ENCODE assay signal across 11 cellular contexts in the genomic region with DNA sequence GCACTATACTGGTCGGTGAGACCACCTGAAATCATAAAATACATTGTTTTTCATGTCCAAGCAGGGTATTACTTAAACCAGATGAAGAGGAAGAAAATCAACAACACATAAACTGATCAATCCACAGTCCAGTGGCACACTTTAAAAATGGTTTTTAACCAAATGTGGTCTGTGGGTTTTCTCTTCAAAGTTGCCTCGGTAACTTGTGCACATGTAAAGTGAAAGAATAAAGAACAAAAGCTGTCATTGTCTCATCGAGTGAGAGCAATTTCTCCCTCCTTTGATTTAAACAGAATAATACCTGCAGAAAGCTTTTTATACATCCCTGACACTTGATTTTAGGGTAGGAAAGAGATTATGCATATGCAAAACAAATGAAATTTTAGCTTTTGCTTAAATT. TPM values are rescaled to one million over a fixed set of nuclear protein-coding genes. Genes with fewer than 3 reads are reported as not detected.
DNase-seq lines count a peak whose midpoint lies in the region; ATAC-seq and TF ChIP-seq lines count a peak whose summit lies in the region.
"Had no signal": no experiment of that assay in that cellular context is flagged by ENCODE, and none has a peak within 500 bp of the region (broad histone marks: within the 10 kb centered on the region; RNA-seq: fewer than 3 reads in every experiment).

No MANE protein-coding gene starts in this region.

- no peak overlapping the region for H3K27ac ChIP-seq in rectal smooth muscle tissue (ENCODE audit: low read depth, low read length)
- H3K27ac ChIP-seq: testis had no signal

- H3K27ac Mint-ChIP-seq in Calu3 (ENCODE audit: unreplicated experiment): no peak overlapping the region
- peak overlapping the region; percentile 46 to 97 (median 86) for H3K27ac Mint-ChIP-seq in brain

- H3K9ac ChIP-seq in rectal smooth muscle tissue (ENCODE audit: low read length): no peak overlapping the region

- DNase-seq in Calu3 (no peak), kidney epithelial cell (ENCODE audit: low read depth) (no peak)
- no peak for DNase-seq in stimulated activated naive CD8-positive, alpha-beta T cell treated with anti-CD3 and anti-CD28 coated beads, Interleukin-15, Interleukin-2, amounts not matched to agents 100 U/mL and 50 U/mL, for 24 hours
- DNase-seq in activated CD4-positive, CD25-positive, alpha-beta regulatory T cell treated with anti-CD3 and anti-CD28 coated beads, Interleukin-2, amount 50 U/mL, for 72 hours: no peak
- DNase-seq: activated T-cell treated with anti-CD3 and anti-CD28 coated beads, Interleukin-2, amount 50 U/mL, for 48 hours; NCI-H510A had no signal

- H3K27me3 ChIP-seq in kidney epithelial cell (ENCODE audit: control insufficient read depth, insufficient read depth, low read length): no peaks in the 10 kb centered on the region
- H3K27me3 ChIP-seq in rectal smooth muscle tissue (ENCODE audit: control insufficient read depth, insufficient read depth, low read length): no peaks in the 10 kb centered on the region
- H3K27me3 ChIP-seq: testis had no signal

- H3K4me3 Mint-ChIP-seq in Calu3 (ENCODE audit: low read depth, unreplicated experiment) (peak overlapping the region; percentile 72), brain (peak overlapping the region; percentile 87 to 96 (median 91))

- no peak for TF ChIP-seq CTCF in Calu3 (IDR thresholded peaks at IDR 0.05; ENCODE audit: unreplicated experiment)
- TF ChIP-seq CTCF in brain (conservative IDR thresholded peaks at IDR 0.05): no peak
- no peak for TF ChIP-seq CTCF in kidney epithelial cell (IDR thresholded peaks at IDR 0.05; ENCODE audit: insufficient read depth, low read length, poor library complexity, severe bottlenecking)

- H3K27me3 Mint-ChIP-seq in Calu3 (ENCODE audit: unreplicated experiment) (no peaks in the 10 kb centered on the region), brain (peaks cover 3% of the 10 kb centered on the region)

- H3K4me1 ChIP-seq in rectal smooth muscle tissue (ENCODE audit: control insufficient read depth, insufficient read depth, low read length): peaks cover 2% of the 10 kb centered on the region
- H3K4me1 ChIP-seq: testis had no signal

- H3K9me3 Mint-ChIP-seq in Calu3 (ENCODE audit: low read depth, unreplicated experiment) (no peaks in the 10 kb centered on the region), brain (peaks cover 0 to 7% (median 0%) of the 10 kb centered on the region in 5 experiments)

- peaks cover 14% of the 10 kb centered on the region for H3K36me3 Mint-ChIP-seq in Calu3 (ENCODE audit: insufficient read depth, unreplicated experiment)
- peaks cover 27% of the 10 kb centered on the region for H3K36me3 Mint-ChIP-seq in brain

- H3K4me1 Mint-ChIP-seq in Calu3 (ENCODE audit: low read depth, unreplicated experiment): no peaks in the 10 kb centered on the region
- peaks cover 73% of the 10 kb centered on the region for H3K4me1 Mint-ChIP-seq in brain

- H3K4me3 ChIP-seq in kidney epithelial cell (ENCODE audit: low read depth, low read length) (peak overlapping the region; percentile 74), rectal smooth muscle tissue (ENCODE audit: low read length) (peak overlapping the region; percentile 35)
- H3K4me3 ChIP-seq: testis had no signal

- CTCF ChIA-PET in Calu3 (lab: Charles Lee): no interaction called here

- ATAC-seq in GM19023 (IDR thresholded peaks at IDR 0.05; ENCODE audit: unreplicated experiment) (no peak), HG02840 (IDR thresholded peaks at IDR 0.05; ENCODE audit: low FRiP score, unreplicated experiment) (no peak)
- ATAC-seq in stimulated activated naive CD8-positive, alpha-beta T cell treated with anti-CD3 and anti-CD28 coated beads, Interleukin-15, Interleukin-2, amounts not matched to agents 100 U/mL and 50 U/mL, for 24 hours: no peak

- no TSS peak for BruUV-seq in Calu3 (replicated peaks; lab: Mats Ljungman, UMichigan)

- intact Hi-C loops in Calu3 (cut with micrococcal nuclease; ENCODE audit: unreplicated experiment): loop anchor here (2.0 to 10.0 kb wide), 5 partner anchors 141 to 1651 kb away; no protein-coding TSS in a partner anchor

- H3K36me3 ChIP-seq in kidney epithelial cell (ENCODE audit: control insufficient read depth, insufficient read depth, low read length) (no peaks in the 10 kb centered on the region), rectal smooth muscle tissue (ENCODE audit: control insufficient read depth, insufficient read depth, low read length) (no peaks in the 10 kb centered on the region)

RNA-seq across cellular contexts. Expression of a gene that starts 3.7 kb away (rescaled TPM):
- total RNA-seq in Calu3 (2022) (4.6 and 9.5 TPM in 2 replicates), kidney epithelial cell (3.3 and 3.9 TPM in 2 replicates)
- polyA plus RNA-seq in brain (ENCODE audit: insufficient read depth, low read depth, low replicate concordance): 0.87 TPM
